8 cellular contexts compared by ENCODE assay signal in genomic region chr1:157154940-157155514, GRCh38. TPM values are rescaled to one million over a fixed set of nuclear protein-coding genes. Genes with fewer than 3 reads are reported as not detected.
DNase-seq lines count a peak whose midpoint lies in the region; ATAC-seq and TF ChIP-seq lines count a peak whose summit lies in the region.

No MANE protein-coding gene starts in this region.

- 0% methylated on average over 1 of the region's 7 CpGs for WGBS in right lobe of liver (ENCODE audit: insufficient coverage, low coverage, low lambda C conversion rate, missing lambda C conversion rate)

- no peak for TF ChIP-seq POLR2A in right lobe of liver (IDR thresholded peaks at IDR 0.05)

- H3K9me3 ChIP-seq in right lobe of liver: no peaks in the 10 kb centered on the region

- POLR2A ChIA-PET in GM10248 (lab: Yijun Ruan, JAX): interaction anchor here (1.4 kb wide), 1 partner anchor 65 kb away, joined by 4 read pairs; no protein-coding TSS in a partner anchor

- ATAC-seq in right lobe of liver: peak; percentile 83 to 86 (median 86)
- ATAC-seq in GM19328 (IDR thresholded peaks at IDR 0.05; ENCODE audit: unreplicated experiment): no peak
- ATAC-seq in HG03097 (IDR thresholded peaks at IDR 0.05; ENCODE audit: low FRiP score, unreplicated experiment): no peak

- no peak overlapping the region for H3K4me3 ChIP-seq in cardiac fibroblast (replicated peaks in 1 of 2; ENCODE audit: low read depth in 2 of 2, low read length in 2 of 2)
- H3K4me3 ChIP-seq in right lobe of liver: no peak overlapping the region

- no peaks in the 10 kb centered on the region for H3K36me3 ChIP-seq in right lobe of liver

- CTCF ChIA-PET in GM10248 (lab: Yijun Ruan, JAX): interaction anchor here (0.8 to 14.4 kb wide), 18 partner anchors 9 to 426 kb away, joined by 3 to 567 read pairs (median 8); partner anchors contain the start of gene ETV3L

- TF ChIP-seq CTCF in cardiac fibroblast (IDR thresholded peaks at IDR 0.05; ENCODE audit: low read depth, low read length) (no peak), right lobe of liver (IDR thresholded peaks at IDR 0.05) (no peak), GM10248 (IDR thresholded peaks at IDR 0.05; ENCODE audit: control extremely low read depth, extremely low read depth, low read depth, missing control alignments) (no peak)

- DNase-seq in A172 (ENCODE audit: low spot score) (peak; percentile 66), M059J (ENCODE audit: low read depth) (peak; percentile 75), cardiac fibroblast (ENCODE audit: low read depth in 2 of 2) (peak; percentile 77 to 80), right lobe of liver (peak; percentile 74 to 84 (median 75)), NCI-H2171 treated with DMSO at 0.1 percent for 48 hours (lab: John Stamatoyannopoulos, UW) (no peak), GM10248 (ENCODE audit: extremely low spot score) (no peak)

- no peak overlapping the region for H3K27ac ChIP-seq in right lobe of liver

- H3K27me3 ChIP-seq in right lobe of liver: no peaks in the 10 kb centered on the region

- H3K4me1 ChIP-seq in right lobe of liver: peaks cover 0 to 27% (median 13%) of the 10 kb centered on the region in 4 donors

- intact Hi-C loops in right lobe of liver (cut with DNase I): loop anchor here in 1 of 2 donors (2.0 kb wide), 1 partner anchor 64 kb away; no protein-coding TSS in a partner anchor

RNA-seq across cellular contexts. Expression of gene ETV3, which starts 16.8 kb away (rescaled TPM):
- total RNA-seq in A172 (2014; rRNA removed; shearing (Covaris generic)): 6.7 and 7.6 TPM in 2 replicates
- 8.2 and 8.8 TPM in 2 replicates for total RNA-seq in M059J (2014; rRNA removed; shearing (Covaris generic))
- 1 to 10 TPM; 4.9 to 7.8 (median 6.5) TPM for total RNA-seq in right lobe of liver

RNA-seq across cellular contexts. Expression of gene ETV3L, which starts 55.4 kb away (rescaled TPM):
- not detected in 2 replicates for total RNA-seq in A172 (2014; rRNA removed; shearing (Covaris generic))
- total RNA-seq in M059J (2014; rRNA removed; shearing (Covaris generic)): not detected in 2 replicates
- not detected for total RNA-seq in right lobe of liver

Comparison
In these comparisons a context has a peak if more than half of its experiments do, and no peak if none do; other contexts are left out.
1. DNase-seq: peak in A172 (single experiment), M059J (single experiment), cardiac fibroblast (2 of 2) and right lobe of liver (3 of 3); none in NCI-H2171 treated with DMSO at 0.1 percent for 48 hours (single experiment) and GM10248 (single experiment).
2. ATAC-seq: peak in right lobe of liver (4 of 4); none in GM19328 (single experiment) and HG03097 (single experiment).